In genomic region chr6:158978752-158979151, GRCh38 we compare ENCODE assay signal across 22 cellular contexts. TPM values are rescaled to one million over a fixed set of nuclear protein-coding genes. Genes with fewer than 3 reads are reported as not detected.
DNase-seq lines count a peak whose midpoint lies in the region; ATAC-seq, FAIRE-seq and TF ChIP-seq lines count a peak whose summit lies in the region.
"Had no signal": no experiment of that assay in that cellular context is flagged by ENCODE, and none has a peak within 500 bp of the region (broad histone marks: within the 10 kb centered on the region; RNA-seq: fewer than 3 reads in every experiment).

No MANE protein-coding gene starts in this region.

- no peak for ATAC-seq in natural killer cell treated with Interleukin-12 subunit alpha and Interleukin-12 subunit beta and Interleukin-15 and Interleukin-18, amount 100 ng/mL, for 72 hours
- ATAC-seq in GM18907 (IDR thresholded peaks at IDR 0.05; ENCODE audit: unreplicated experiment), result no peak
- ATAC-seq: left lung; natural killer cell; stimulated activated naive CD8-positive, alpha-beta T cell treated with anti-CD3 and anti-CD28 coated beads, Interleukin-15, amount 100 ng/mL, for 72 hours; T-helper 17 cell had no signal

- DNase-seq in ELR (ENCODE audit: low read depth) (peak; percentile 11), LHCN-M2 (ENCODE audit: low read depth) (peak; percentile 5), bronchial epithelial cell (ENCODE audit: low read depth) (peak; percentile 74), iris pigment epithelial cell (ENCODE audit: low read depth) (peak; percentile 65), T-helper 9 cell (no peak), hepatic stellate cell (ENCODE audit: low spot score) (no peak)
- no peak for DNase-seq in natural killer cell treated with Interleukin-12 subunit alpha and Interleukin-12 subunit beta and Interleukin-15 and Interleukin-18, amount 100 ng/mL, for 72 hours (ENCODE audit: low spot score)
- DNase-seq: activated CD4-positive, alpha-beta T cell treated with anti-CD3 and anti-CD28 coated beads, Interleukin-2, amount 50 U/mL, for 1 hour; activated CD8-positive, alpha-beta memory T cell treated with anti-CD3 and anti-CD28 coated beads, Interleukin-2, amount 50 U/mL, for 4 hours; caudate nucleus; CD4-positive, CD25-positive, alpha-beta regulatory T cell; left lung; MV-4-11; natural killer cell; NCI-H187; NCI-H2227 treated with DMSO at 0.1 percent for 48 hours; stimulated activated naive CD8-positive, alpha-beta T cell treated with anti-CD3 and anti-CD28 coated beads, Interleukin-15, amount 100 ng/mL, for 72 hours; T-helper 17 cell had no signal

- H3K4me3 Mint-ChIP-seq in natural killer cell treated with Interleukin-12 subunit alpha and Interleukin-12 subunit beta and Interleukin-15 and Interleukin-18, amount 100 ng/mL, for 72 hours, result no peak overlapping the region
- H3K4me3 Mint-ChIP-seq: CD4-positive, CD25-positive, alpha-beta regulatory T cell; mesothelial cell of epicardium; natural killer cell; stimulated activated naive CD8-positive, alpha-beta T cell treated with anti-CD3 and anti-CD28 coated beads, Interleukin-15, amount 100 ng/mL, for 72 hours; T-helper 17 cell had no signal

- no peak overlapping the region for H3K27ac Mint-ChIP-seq in natural killer cell treated with Interleukin-12 subunit alpha and Interleukin-12 subunit beta and Interleukin-15 and Interleukin-18, amount 100 ng/mL, for 72 hours
- H3K27ac Mint-ChIP-seq: activated T-helper 2 cell treated with anti-CD3 and anti-CD28 coated beads, Interferon-gamma antibody, Interleukin-2, Interleukin-4, amounts not matched to agents 10 μg/mL and 5 μg/mL and 100 μg/mL, durations not matched to agents 14 hours and 24 hours and 36 hours; CD4-positive, CD25-positive, alpha-beta regulatory T cell; mesothelial cell of epicardium; natural killer cell; stimulated activated naive CD8-positive, alpha-beta T cell treated with anti-CD3 and anti-CD28 coated beads, Interleukin-15, amount 100 ng/mL, for 72 hours; T-helper 17 cell had no signal

- no peaks in the 10 kb centered on the region for H3K27me3 Mint-ChIP-seq in natural killer cell treated with Interleukin-12 subunit alpha and Interleukin-12 subunit beta and Interleukin-15 and Interleukin-18, amount 100 ng/mL, for 72 hours
- H3K27me3 Mint-ChIP-seq: CD4-positive, CD25-positive, alpha-beta regulatory T cell; stimulated activated naive CD8-positive, alpha-beta T cell treated with anti-CD3 and anti-CD28 coated beads, Interleukin-15, amount 100 ng/mL, for 72 hours; T-helper 17 cell had no signal

- no peak for FAIRE-seq in bronchial epithelial cell (lab: Jason Lieb, UNC)

- H3K9me3 Mint-ChIP-seq in natural killer cell treated with Interleukin-12 subunit alpha and Interleukin-12 subunit beta and Interleukin-15 and Interleukin-18, amount 100 ng/mL, for 72 hours, result no peaks in the 10 kb centered on the region
- H3K9me3 Mint-ChIP-seq: activated T-helper 2 cell treated with anti-CD3 and anti-CD28 coated beads, Interferon-gamma antibody, Interleukin-2, Interleukin-4, amounts not matched to agents 10 μg/mL and 5 μg/mL and 100 μg/mL, durations not matched to agents 14 hours and 24 hours and 36 hours; mesothelial cell of epicardium; natural killer cell; stimulated activated naive CD8-positive, alpha-beta T cell treated with anti-CD3 and anti-CD28 coated beads, Interleukin-15, amount 100 ng/mL, for 72 hours had no signal

- no peaks in the 10 kb centered on the region for H3K36me3 Mint-ChIP-seq in natural killer cell treated with Interleukin-12 subunit alpha and Interleukin-12 subunit beta and Interleukin-15 and Interleukin-18, amount 100 ng/mL, for 72 hours
- H3K36me3 Mint-ChIP-seq: natural killer cell had no signal

- peaks cover 4% of the 10 kb centered on the region for H3K36me3 ChIP-seq in bronchial epithelial cell (ENCODE audit: control insufficient read depth, insufficient read depth, low read length)

- no peaks in the 10 kb centered on the region for H3K27me3 ChIP-seq in bronchial epithelial cell (ENCODE audit: control insufficient read depth, insufficient read depth, low read length)
- H3K27me3 ChIP-seq: left lung, tibial nerve had no signal

- H3K4me3 ChIP-seq in bronchial epithelial cell (ENCODE audit: low read depth, low read length), result no peak overlapping the region
- H3K4me3 ChIP-seq: left lung, tibial nerve had no signal

- H3K4me1 Mint-ChIP-seq in natural killer cell treated with Interleukin-12 subunit alpha and Interleukin-12 subunit beta and Interleukin-15 and Interleukin-18, amount 100 ng/mL, for 72 hours (ENCODE audit: low read depth in 2 of 2), result no peaks in the 10 kb centered on the region
- H3K4me1 Mint-ChIP-seq: CD4-positive, CD25-positive, alpha-beta regulatory T cell; mesothelial cell of epicardium; natural killer cell; stimulated activated naive CD8-positive, alpha-beta T cell treated with anti-CD3 and anti-CD28 coated beads, Interleukin-15, amount 100 ng/mL, for 72 hours had no signal

- TF ChIP-seq CTCF in bronchial epithelial cell (IDR thresholded peaks at IDR 0.05; ENCODE audit: insufficient read depth, low read length, severe bottlenecking), result no peak

RNA-seq across cellular contexts. Expression of gene RSPH3, which starts 21.2 kb away (rescaled TPM):
- total RNA-seq in LHCN-M2 (2014; rRNA removed) (4.6 and 5.1 TPM in 2 replicates), bronchial epithelial cell (5.5 and 8.6 TPM in 2 replicates)
- polyA plus RNA-seq in LHCN-M2 (2012), result 3.3 TPM
- 1 to 10 TPM; 1.9 to 2.4 TPM for total RNA-seq in natural killer cell treated with Interleukin-12 subunit alpha and Interleukin-12 subunit beta and Interleukin-15 and Interleukin-18, amount 100 ng/mL, for 72 hours

Comparison
In these comparisons a context has a peak if more than half of its experiments do, and no peak if none do; other contexts are left out.
1. DNase-seq: peak in ELR (single experiment), LHCN-M2 (single experiment), bronchial epithelial cell (single experiment) and iris pigment epithelial cell (single experiment); none in T-helper 9 cell (single experiment), natural killer cell treated with Interleukin-12 subunit alpha and Interleukin-12 subunit beta and Interleukin-15 and Interleukin-18, amount 100 ng/mL, for 72 hours (single experiment) and hepatic stellate cell (single experiment).